Comparison of ENCODE assay signal across 19 cellular contexts in genomic region chr16:87600246-87600645, GRCh38. TPM values are rescaled to one million over a fixed set of nuclear protein-coding genes. Genes with fewer than 3 reads are reported as not detected.
DNase-seq lines count a peak whose midpoint lies in the region; ATAC-seq and TF ChIP-seq lines count a peak whose summit lies in the region.
"Had no signal": no experiment of that assay in that cellular context is flagged by ENCODE, and none has a peak within 500 bp of the region (broad histone marks: within the 10 kb centered on the region; RNA-seq: fewer than 3 reads in every experiment).

No MANE protein-coding gene starts in this region.

- peaks cover 11% of the 10 kb centered on the region for H3K4me1 Mint-ChIP-seq in CD4-positive, alpha-beta T cell (ENCODE audit: low read depth)
- peaks cover 24% of the 10 kb centered on the region for H3K4me1 Mint-ChIP-seq in WTC11
- peaks cover 15% of the 10 kb centered on the region for H3K4me1 Mint-ChIP-seq in mesothelial cell of epicardium
- peaks cover 11% of the 10 kb centered on the region for H3K4me1 Mint-ChIP-seq in progenitor cell of endocrine pancreas (ENCODE audit: low read depth)

- peaks cover 60% of the 10 kb centered on the region for H3K27me3 ChIP-seq in CD4-positive, alpha-beta T cell (ENCODE audit: control insufficient read depth, insufficient read depth, low read length)
- peaks cover 2 to 69% of the 10 kb centered on the region in 2 donors for H3K27me3 ChIP-seq in tibial artery

- H3K27ac Mint-ChIP-seq in CD4-positive, alpha-beta T cell: no peak overlapping the region
- H3K27ac Mint-ChIP-seq in WTC11 (no peak overlapping the region; the same call in 1 of the 2 replicates), mesothelial cell of epicardium (no peak overlapping the region), progenitor cell of endocrine pancreas (no peak overlapping the region)
- H3K27ac Mint-ChIP-seq: CD8-positive, alpha-beta T cell had no signal

- TF ChIP-seq CTCF in CD4-positive, alpha-beta T cell (IDR thresholded peaks at IDR 0.05): no peak
- TF ChIP-seq CTCF in WTC11 (IDR thresholded peaks at IDR 0.05): no peak
- no peak for TF ChIP-seq CTCF in mesothelial cell of epicardium (IDR thresholded peaks at IDR 0.05; ENCODE audit: unreplicated experiment)
- TF ChIP-seq CTCF in progenitor cell of endocrine pancreas (IDR thresholded peaks at IDR 0.05; ENCODE audit: unreplicated experiment): no peak
- no peak for TF ChIP-seq CTCF in tibial artery (IDR thresholded peaks at IDR 0.05)

- no peaks in the 10 kb centered on the region for H3K9me3 ChIP-seq in CD4-positive, alpha-beta T cell (ENCODE audit: control insufficient read depth, low read length)
- H3K9me3 ChIP-seq in tibial artery: peaks cover 0 to 8% (median 5%) of the 10 kb centered on the region in 3 donors

- H3K36me3 Mint-ChIP-seq in CD4-positive, alpha-beta T cell (ENCODE audit: low read depth): no peaks in the 10 kb centered on the region
- H3K36me3 Mint-ChIP-seq in WTC11 (peaks cover 3% of the 10 kb centered on the region; the same call in 1 of the 2 replicates), mesothelial cell of epicardium (no peaks in the 10 kb centered on the region), progenitor cell of endocrine pancreas (ENCODE audit: insufficient read depth) (peaks cover 2% of the 10 kb centered on the region)
- H3K36me3 Mint-ChIP-seq: CD8-positive, alpha-beta T cell had no signal

- no peaks in the 10 kb centered on the region for H3K36me3 ChIP-seq in tibial artery
- H3K36me3 ChIP-seq: SJSA1 had no signal

- CTCF ChIA-PET in CD4-positive, alpha-beta T cell (lab: Charles Lee): no interaction called here
- CTCF ChIA-PET in WTC11 (lab: Charles Lee): interaction anchor here (1.1 to 6.2 kb wide), 3 partner anchors 12 to 35 kb away, joined by 5 to 50 read pairs (median 7); no protein-coding TSS in a partner anchor

- H3K4me3 Mint-ChIP-seq in CD4-positive, alpha-beta T cell: peak overlapping the region; percentile 15
- H3K4me3 Mint-ChIP-seq in WTC11 (peak overlapping the region; percentile 83), mesothelial cell of epicardium (peak overlapping the region; percentile 76), progenitor cell of endocrine pancreas (ENCODE audit: low read depth) (peak overlapping the region; percentile 12)

- ATAC-seq in CD4-positive, alpha-beta T cell (ENCODE audit: poor library complexity): no peak
- ATAC-seq in WTC11: no peak
- ATAC-seq: CD8-positive, alpha-beta T cell had no signal

- H3K4me3 ChIP-seq in tibial artery: no peak overlapping the region
- H3K4me3 ChIP-seq: SJSA1 had no signal

- no peak overlapping the region for H3K27ac ChIP-seq in CD4-positive, alpha-beta T cell (ENCODE audit: low read depth, low read length)
- H3K27ac ChIP-seq in tibial artery: no peak overlapping the region
- H3K27ac ChIP-seq: HL-60, SJSA1 had no signal

- POLR2A ChIA-PET in CD4-positive, alpha-beta T cell (lab: Charles Lee): no interaction called here
- POLR2A ChIA-PET in WTC11 (lab: Charles Lee): interaction anchor here (1.0 kb wide), 1 partner anchor 9 kb away, joined by 3 read pairs; no protein-coding TSS in a partner anchor

- peaks cover 0 to 19% (median 12%) of the 10 kb centered on the region in 4 donors for H3K4me1 ChIP-seq in tibial artery

- H3K9me3 Mint-ChIP-seq in CD4-positive, alpha-beta T cell: no peaks in the 10 kb centered on the region
- H3K9me3 Mint-ChIP-seq in WTC11 (no peaks in the 10 kb centered on the region), mesothelial cell of epicardium (no peaks in the 10 kb centered on the region), progenitor cell of endocrine pancreas (ENCODE audit: low read depth) (no peaks in the 10 kb centered on the region)

- peaks cover 35% of the 10 kb centered on the region for H3K27me3 Mint-ChIP-seq in CD4-positive, alpha-beta T cell
- H3K27me3 Mint-ChIP-seq in WTC11 (ENCODE audit: low read depth): peaks cover 23% of the 10 kb centered on the region
- peaks cover 35% of the 10 kb centered on the region for H3K27me3 Mint-ChIP-seq in mesothelial cell of epicardium (ENCODE audit: low read depth)
- H3K27me3 Mint-ChIP-seq in progenitor cell of endocrine pancreas: peaks cover 45% of the 10 kb centered on the region

- DNase-seq in CD4-positive, alpha-beta T cell: no peak
- DNase-seq in WTC11 (ENCODE audit: low spot score): no peak
- DNase-seq in mesothelial cell of epicardium (ENCODE audit: low spot score in 2 of 2, unreplicated experiment in 2 of 2): no peak
- DNase-seq in progenitor cell of endocrine pancreas (ENCODE audit: low spot score, unreplicated experiment): no peak
- DNase-seq in tibial artery: no peak
- DNase-seq in COR-L47 (lab: John Stamatoyannopoulos, UW): no peak
- no peak for DNase-seq in activated naive CD4-positive, alpha-beta T cell treated with Interleukin-2 at 50 U/mL for 16 hours
- DNase-seq: C1 segment of cervical spinal cord; CD8-positive, alpha-beta T cell; DMS153; NCI-H1048; NCI-H1417; NCI-H1694; NCI-H2029 treated with DMSO at 0.1 percent for 48 hours; NCI-H2227 treated with DMSO at 0.1 percent for 48 hours; NCI-H526 treated with DMSO at 0.1 percent for 48 hours; RPMI8226 had no signal

- intact Hi-C loops in CD4-positive, alpha-beta T cell (cut with DNase I, micrococcal nuclease): no loop called here
- intact Hi-C loops in tibial artery (cut with DNase I; ENCODE audit: low total_unique reads): no loop called here

TF ChIP-seq in WTC11, 78 proteins besides CTCF, POLR2A, EP300 and RAD21 (continues in another document):
- no peak for TF ChIP-seq ZSCAN18 (CRISPR knock-in tag; IDR thresholded peaks at IDR 0.05)
- no peak for TF ChIP-seq NR1H2 (CRISPR knock-in tag; IDR thresholded peaks at IDR 0.05)
- no peak for TF ChIP-seq TCF7 (CRISPR knock-in tag; IDR thresholded peaks at IDR 0.05; ENCODE audit: low read depth)
- TF ChIP-seq RELA (CRISPR knock-in tag; IDR thresholded peaks at IDR 0.05; ENCODE audit: borderline replicate concordance): no peak
- no peak for TF ChIP-seq ZNF138 (CRISPR knock-in tag; conservative IDR thresholded peaks at IDR 0.05)
- TF ChIP-seq ZNF423 (CRISPR knock-in tag; IDR thresholded peaks at IDR 0.05): no peak
- TF ChIP-seq NFE2L1 (CRISPR knock-in tag; IDR thresholded peaks at IDR 0.05): no peak
- no peak for TF ChIP-seq ZNF121 (CRISPR knock-in tag; IDR thresholded peaks at IDR 0.05)
- TF ChIP-seq PREB (CRISPR knock-in tag; IDR thresholded peaks at IDR 0.05; ENCODE audit: borderline replicate concordance): no peak
- no peak for TF ChIP-seq ZNF425 (CRISPR knock-in tag; conservative IDR thresholded peaks at IDR 0.05)

RNA-seq across cellular contexts. Expression of gene JPH3, which starts 2.1 kb away (rescaled TPM):
- not detected for total RNA-seq in CD4-positive, alpha-beta T cell
- total RNA-seq in WTC11 (2021): 37.9 to 41.2 TPM (median 39.0 TPM) in 3 replicates
- 15.1 to 16.8 TPM (median 15.4 TPM) in 3 replicates for total RNA-seq in mesothelial cell of epicardium
- total RNA-seq in progenitor cell of endocrine pancreas: 23.1 and 26.4 TPM in 2 replicates
- total RNA-seq: CD8-positive, alpha-beta T cell had no signal

Comparison
In these comparisons a context has a peak if more than half of its experiments do, and no peak if none do; other contexts are left out.
1. H3K4me3 Mint-ChIP-seq: peak in every context shown above with its lines; median percentile 83 in WTC11; 76 in mesothelial cell of epicardium; 15 in CD4-positive, alpha-beta T cell; 12 in progenitor cell of endocrine pancreas.
2. RNA of gene JPH3, which starts 2.1 kb away (total RNA-seq): 37.9 to 41.2 TPM in WTC11, 23.1 to 26.4 TPM in progenitor cell of endocrine pancreas and 15.1 to 16.8 TPM in mesothelial cell of epicardium; not detected in CD4-positive, alpha-beta T cell; every median in the first group is over 10 times any median in the second.